Comparison of ENCODE assay signal across 8 cellular contexts in genomic region chr6:33632603-33633039, GRCh38. TPM values are rescaled to one million over a fixed set of nuclear protein-coding genes. Genes with fewer than 3 reads are reported as not detected.
A peak's percentile ranks its signal among the peaks of the same experiment; 100 is the strongest.
DNase-seq lines count a peak whose midpoint lies in the region; ATAC-seq lines count a peak whose summit lies in the region.

No MANE protein-coding gene starts in this region.

- no peaks in the 10 kb centered on the region for H3K9me2 ChIP-seq in GM23248 (ENCODE audit: insufficient read depth)

- H3K27ac ChIP-seq in GM23248 = no peak overlapping the region

- H3K27me3 ChIP-seq in GM23248 (replicated peaks; ENCODE audit: insufficient read depth) (no peaks in the 10 kb centered on the region), adipocyte (replicated peaks; ENCODE audit: control insufficient read depth, insufficient read depth, low read length) (no peaks in the 10 kb centered on the region)

- 35 to 64% methylated on average over 3 to 6 of the region's 6 CpGs for WGBS in GM23248 (ENCODE audit: low coverage in 1 of 2, low lambda C conversion rate in 2 of 2, missing lambda C conversion rate in 2 of 2), 2 experiments

- DNase-seq in AML-193 (lab: John Stamatoyannopoulos, UW) (peak; percentile 35 to 52), GM23248 (peak; percentile 69), SK-MEL-5 (ENCODE audit: low read depth, low spot score) (peak; percentile 81), adipocyte (ENCODE audit: low read depth) (peak; percentile 56), iPS DF 4.7 (ENCODE audit: extremely low read depth, low spot score) (peak; percentile 85)
- DNase-seq in stimulated activated CD4-positive, alpha-beta T cell treated with anti-CD3 and anti-CD28 coated beads, Interleukin-12 subunit alpha, Interleukin-12 subunit beta, amount 100 ng/mL, for 48 hours (ENCODE audit: low read depth in 2 of 3, low spot score in 1 of 3) = peak; percentile 47 to 49 (median 47)

- in situ Hi-C loops in GM23248 (cut with MboI) = no loop called here
- in situ Hi-C loops in SK-MEL-5 (cut with HindIII; ENCODE audit: low pct_unique_long_range_greater_than_20kb, low sequenced_read_pairs) = no loop called here

- no peaks in the 10 kb centered on the region for H3K36me3 ChIP-seq in GM23248 (ENCODE audit: low read depth)
- H3K36me3 ChIP-seq in adipocyte (ENCODE audit: control insufficient read depth, insufficient read depth, low read length, severe bottlenecking) = no peaks in the 10 kb centered on the region

- H3K9ac ChIP-seq in GM23248 (no peak overlapping the region), adipocyte (ENCODE audit: low read length) (peak overlapping the region; percentile 37)

- no peaks in the 10 kb centered on the region for H3K9me3 ChIP-seq in GM23248 (ENCODE audit: low read depth)
- no peaks in the 10 kb centered on the region for H3K9me3 ChIP-seq in adipocyte (ENCODE audit: control insufficient read depth, low read length)

- no peaks in the 10 kb centered on the region for H4K20me1 ChIP-seq in GM23248 (ENCODE audit: insufficient read depth)

- no peaks in the 10 kb centered on the region for H3K79me2 ChIP-seq in GM23248 (ENCODE audit: insufficient read depth)

- ATAC-seq in HG03460 (IDR thresholded peaks at IDR 0.05; ENCODE audit: unreplicated experiment) (no peak), GM19455 (IDR thresholded peaks at IDR 0.05; ENCODE audit: unreplicated experiment) (no peak)

- H3K4me2 ChIP-seq in GM23248 (ENCODE audit: unreplicated experiment) = no peak overlapping the region

- H3K4me3 ChIP-seq in GM23248 = no peak overlapping the region
- peak overlapping the region; percentile 72 for H3K4me3 ChIP-seq in adipocyte (ENCODE audit: low read length)

- no peak overlapping the region for H2AFZ ChIP-seq in GM23248

- H3K4me1 ChIP-seq in GM23248 (ENCODE audit: insufficient read depth) (peaks cover 10% of the 10 kb centered on the region), adipocyte (ENCODE audit: control insufficient read depth, insufficient read depth, low read length) (peaks cover 29% of the 10 kb centered on the region)

- no peaks in the 10 kb centered on the region for H3F3A ChIP-seq in GM23248 (ENCODE audit: insufficient read depth)

RNA-seq across cellular contexts. Expression of gene ITPR3, which starts 11.5 kb away (rescaled TPM):
- total RNA-seq in GM23248 (2014; rRNA removed; shearing (Covaris generic)) = 10.4 and 14.3 TPM in 2 replicates
- 4.8 and 4.9 TPM in 2 replicates for polyA plus RNA-seq in GM23248 (2016; fragmentation: Nextera tagmentation; extraction: Ambion mirVana)
- 4.2 and 4.3 TPM in 2 replicates for total RNA-seq in SK-MEL-5 (2014; rRNA removed; shearing (Covaris generic))
- 9.7 and 14.3 TPM in 2 replicates for polyA plus RNA-seq in SK-MEL-5 (2015; cell fraction: cytosol; rRNA removed)
- polyA plus RNA-seq in SK-MEL-5 (2015; cell fraction: nucleus; rRNA removed) = 30.6 and 38.3 TPM in 2 replicates

RNA-seq across cellular contexts. Expression of gene BAK1, which starts 52.5 kb away (rescaled TPM):
- 18.8 and 22.5 TPM in 2 replicates for total RNA-seq in GM23248 (2014; rRNA removed; shearing (Covaris generic))
- 30.7 and 37.1 TPM in 2 replicates for polyA plus RNA-seq in GM23248 (2016; fragmentation: Nextera tagmentation; extraction: Ambion mirVana)
- 11.2 and 11.9 TPM in 2 replicates for total RNA-seq in SK-MEL-5 (2014; rRNA removed; shearing (Covaris generic))
- polyA plus RNA-seq in SK-MEL-5 (2015; cell fraction: cytosol; rRNA removed) = 25.0 and 30.8 TPM in 2 replicates
- 18.3 and 24.2 TPM in 2 replicates for polyA plus RNA-seq in SK-MEL-5 (2015; cell fraction: nucleus; rRNA removed)
